In the genomic region with DNA sequence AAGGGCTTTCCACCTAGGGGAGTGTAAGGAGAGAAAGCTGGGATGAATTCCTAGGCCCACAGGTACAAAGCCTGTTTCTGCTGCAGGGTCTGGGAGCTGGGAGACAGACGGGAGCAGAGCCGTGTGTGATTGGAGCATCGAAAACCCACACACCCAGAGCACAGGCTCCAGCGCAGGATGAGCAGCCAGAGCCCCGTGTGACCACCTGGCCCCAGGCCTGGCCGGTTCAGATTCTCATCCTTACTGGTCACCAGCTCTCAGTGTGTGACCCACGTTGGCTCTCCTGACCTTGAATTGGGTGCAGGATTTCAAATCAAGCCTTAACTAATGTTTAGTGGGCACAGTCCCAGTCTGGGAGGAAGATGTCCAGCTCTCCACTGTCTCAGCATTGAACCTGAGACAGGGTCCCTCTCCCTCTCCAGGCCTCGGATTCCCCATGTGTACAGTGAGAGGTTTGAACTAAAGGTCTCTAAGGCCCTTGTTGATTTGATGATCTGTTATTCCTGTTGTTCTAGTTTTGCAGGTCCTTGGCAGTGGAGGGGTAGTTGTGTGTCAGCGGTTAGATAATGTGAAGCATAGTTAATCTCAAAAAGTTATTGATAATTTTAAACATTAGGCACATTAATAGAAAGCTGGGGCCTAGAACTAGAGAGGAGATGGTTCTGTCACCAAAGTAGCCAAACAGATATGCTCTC, we compare ENCODE assay signal across 18 cellular contexts. TPM values are rescaled to one million over a fixed set of nuclear protein-coding genes. Genes with fewer than 3 reads are reported as not detected.
DNase-seq lines count a peak whose midpoint lies in the region; ATAC-seq, FAIRE-seq and TF ChIP-seq lines count a peak whose summit lies in the region.
"Had no signal": no experiment of that assay in that cellular context is flagged by ENCODE, and none has a peak within 500 bp of the region (broad histone marks: within the 10 kb centered on the region; RNA-seq: fewer than 3 reads in every experiment).

No MANE protein-coding gene starts in this region.

- H3K36me3 Mint-ChIP-seq in chondrocyte (ENCODE audit: low read depth), result peaks cover 2% of the 10 kb centered on the region
- peaks cover 21 to 22% of the 10 kb centered on the region in 2 donors for H3K36me3 Mint-ChIP-seq in CD14-positive monocyte

- H3K4me3 Mint-ChIP-seq in chondrocyte (ENCODE audit: unreplicated experiment) (no peak overlapping the region), CD14-positive monocyte (no peak overlapping the region)
- H3K4me3 Mint-ChIP-seq: activated CD8-positive, alpha-beta T cell treated with anti-CD3 and anti-CD28 coated beads for 36 hours had no signal

- peak; percentile 49 for DNase-seq in DMS53 treated with DMSO at 0.1 percent for 48 hours (lab: John Stamatoyannopoulos, UW; ENCODE audit: unreplicated experiment)
- peak; percentile 76 for DNase-seq in LNCaP clone FGC (ENCODE audit: low read depth)
- DNase-seq in chondrocyte (ENCODE audit: low spot score), result peak; percentile 56
- no peak for DNase-seq in pancreas
- no peak for DNase-seq in stimulated activated naive CD4-positive, alpha-beta T cell treated with Interleukin-2 at 50 U/mL for 16 hours (lab: John Stamatoyannopoulos, UW)
- no peak for DNase-seq in CD14-positive monocyte (ENCODE audit: low spot score)
- DNase-seq in T1000 (lab: John Stamatoyannopoulos, UW), result no peak
- no peak for DNase-seq in NCI-H1694 (lab: John Stamatoyannopoulos, UW)
- DNase-seq: activated CD8-positive, alpha-beta T cell treated with anti-CD3 and anti-CD28 coated beads for 36 hours; activated effector memory CD4-positive, alpha-beta T cell treated with anti-CD3 and anti-CD28 coated beads, Interleukin-2, amount 50 U/mL, for 16 hours; BE2C; EL; hippocampal formation; NCI-H1048; occipital lobe had no signal

- no peaks in the 10 kb centered on the region for H3K36me3 ChIP-seq in pancreas

- peak overlapping the region in 2 of 4 donors; percentile 42 to 50 for H3K27ac ChIP-seq in pancreas

- no peaks in the 10 kb centered on the region for H3K27me3 ChIP-seq in pancreas
- H3K27me3 ChIP-seq: BE2C had no signal

- H3K4me1 Mint-ChIP-seq in chondrocyte (ENCODE audit: low read depth), result peaks cover 12% of the 10 kb centered on the region
- peaks cover 60% of the 10 kb centered on the region for H3K4me1 Mint-ChIP-seq in CD14-positive monocyte

- H3K9me3 Mint-ChIP-seq in chondrocyte (ENCODE audit: low read depth), result peaks cover 4% of the 10 kb centered on the region
- peaks cover 7 to 14% (median 13%) of the 10 kb centered on the region in 7 donors for H3K9me3 Mint-ChIP-seq in CD14-positive monocyte

- H3K4me3 ChIP-seq in LNCaP clone FGC (ENCODE audit: low read depth, low read length) (no peak overlapping the region), pancreas (no peak overlapping the region)
- H3K4me3 ChIP-seq: lung had no signal

- ATAC-seq in pancreas, result peak in 3 of 4 donors; percentile 4 to 52 (median 40)
- ATAC-seq: activated CD8-positive, alpha-beta T cell treated with anti-CD3 and anti-CD28 coated beads for 36 hours; HCT116 had no signal

- H3K4me1 ChIP-seq in pancreas, result peaks cover 7 to 9% (median 7%) of the 10 kb centered on the region in 3 donors

- TF ChIP-seq CTCF in LNCaP clone FGC (IDR thresholded peaks at IDR 0.05; ENCODE audit: control insufficient read depth, extremely low read depth, insufficient read depth) (no peak), chondrocyte (IDR thresholded peaks at IDR 0.05) (no peak), pancreas (IDR thresholded peaks at IDR 0.05) (no peak), CD14-positive monocyte (IDR thresholded peaks at IDR 0.05) (no peak)

- FAIRE-seq in pancreas (lab: Jason Lieb, UNC), result no peak
- FAIRE-seq: endothelial cell of umbilical vein had no signal

- H3K27ac Mint-ChIP-seq in chondrocyte (ENCODE audit: unreplicated experiment) (no peak overlapping the region), CD14-positive monocyte (peak overlapping the region in 3 of 7 donors; percentile 6 to 56 (median 44))
- H3K27ac Mint-ChIP-seq: activated CD8-positive, alpha-beta T cell treated with anti-CD3 and anti-CD28 coated beads for 36 hours had no signal

- 59 to 60% methylated on average over 9 of the region's 9 CpGs for WGBS in pancreas, 2 donors

- H3K27me3 Mint-ChIP-seq in chondrocyte (ENCODE audit: low read depth), result no peaks in the 10 kb centered on the region
- H3K27me3 Mint-ChIP-seq in CD14-positive monocyte (ENCODE audit: low read depth in 3 of 3), result peaks cover 0 to 3% (median 0%) of the 10 kb centered on the region in 3 donors
- H3K27me3 Mint-ChIP-seq: activated CD8-positive, alpha-beta T cell treated with anti-CD3 and anti-CD28 coated beads for 36 hours had no signal

- no peaks in the 10 kb centered on the region for H3K9me3 ChIP-seq in pancreas

- intact Hi-C loops in pancreas (cut with DNase I) (no loop called here), CD14-positive monocyte (cut with micrococcal nuclease) (no loop called here)

RNA-seq across cellular contexts. Expression of a gene that starts 50.1 kb away (rescaled TPM):
- 1.9 to 2.8 TPM (median 1.9 TPM) in 3 replicates for total RNA-seq in chondrocyte
- 1 to 10 TPM; 1.1 to 2.4 (median 1.5) TPM for total RNA-seq in pancreas
- polyA plus RNA-seq in pancreas, result 1 to 10 TPM in 1 of 2 donors, under 1 TPM in 1; 0.47 to 1.4 TPM
- polyA plus RNA-seq in CD14-positive monocyte, result 1 to 10 TPM in 1 of 2 donors, under 1 TPM in 1; 0.67 to 2.0 TPM

Comparison
In these comparisons a context has a peak if more than half of its experiments do, and no peak if none do; other contexts are left out.
1. DNase-seq: peak in DMS53 treated with DMSO at 0.1 percent for 48 hours (single experiment), LNCaP clone FGC (single experiment) and chondrocyte (single experiment); none in pancreas (0 of 6), stimulated activated naive CD4-positive, alpha-beta T cell treated with Interleukin-2 at 50 U/mL for 16 hours (single experiment), CD14-positive monocyte (single experiment), T1000 (single experiment) and NCI-H1694 (single experiment).